Comparison of ENCODE assay signal across 22 cellular contexts in genomic region chr17:77395609-77396008, GRCh38.
DNase-seq lines count a peak whose midpoint lies in the region; ATAC-seq and TF ChIP-seq lines count a peak whose summit lies in the region.
"Had no signal": no experiment of that assay in that cellular context is flagged by ENCODE, and none has a peak within 500 bp of the region (broad histone marks: within the 10 kb centered on the region; RNA-seq: fewer than 3 reads in every experiment).

No MANE protein-coding gene starts in this region.

- no peak overlapping the region for H3K4me3 Mint-ChIP-seq in T-helper 1 cell treated with Interleukin-12 subunit alpha and Interleukin-12 subunit beta and Interleukin-4 antibody, amounts not matched to agents 30 μg/mL and 1 μg/mL, for 36 hours
- no peak overlapping the region for H3K4me3 Mint-ChIP-seq in T-cell
- H3K4me3 Mint-ChIP-seq in progenitor cell of endocrine pancreas (ENCODE audit: low read depth), result no peak overlapping the region
- H3K4me3 Mint-ChIP-seq: natural killer cell treated with Interleukin-12 subunit alpha and Interleukin-12 subunit beta and Interleukin-15 and Interleukin-18, amount 100 ng/mL, for 72 hours had no signal

- CTCF ChIA-PET in T-cell (lab: Charles Lee), result no interaction called here

- H3K27ac Mint-ChIP-seq in T-helper 1 cell treated with Interleukin-12 subunit alpha and Interleukin-12 subunit beta and Interleukin-4 antibody, amounts not matched to agents 30 μg/mL and 1 μg/mL, for 36 hours, result peak overlapping the region; percentile 49
- peak overlapping the region; percentile 68 to 100 for H3K27ac Mint-ChIP-seq in T-cell
- peak overlapping the region; percentile 76 for H3K27ac Mint-ChIP-seq in progenitor cell of endocrine pancreas
- H3K27ac Mint-ChIP-seq: natural killer cell treated with Interleukin-12 subunit alpha and Interleukin-12 subunit beta and Interleukin-15 and Interleukin-18, amount 100 ng/mL, for 72 hours had no signal

- no peak for DNase-seq in T-helper 1 cell
- DNase-seq in T-cell, result no peak
- peak; percentile 55 for DNase-seq in fibroblast of gingiva (ENCODE audit: low read depth)
- DNase-seq in progenitor cell of endocrine pancreas (ENCODE audit: low spot score, unreplicated experiment), result no peak
- DNase-seq in NCI-H526 (lab: John Stamatoyannopoulos, UW), result no peak
- DNase-seq: activated CD4-positive, alpha-beta T cell treated with anti-CD3 and anti-CD28 coated beads, Interleukin-2, amount 50 U/mL, for 1 hour; foreskin melanocyte; GDM1; GOT3; hypothalamus; left lung; NCI-H1105 treated with DMSO at 0.1 percent for 48 hours; NCI-H2029; NCI-H345; PC-9; SHP77 treated with DMSO at 0.1 percent for 48 hours; stimulated activated CD8-positive, alpha-beta memory T cell treated with anti-CD3 and anti-CD28 coated beads, Interleukin-4, amount 100 ng/mL, for 48 hours; trophoblast cell had no signal

- POLR2A ChIA-PET in T-cell (lab: Charles Lee), result no interaction called here

- no peaks in the 10 kb centered on the region for H3K9me3 Mint-ChIP-seq in T-helper 1 cell treated with Interleukin-12 subunit alpha and Interleukin-12 subunit beta and Interleukin-4 antibody, amounts not matched to agents 30 μg/mL and 1 μg/mL, for 36 hours
- H3K9me3 Mint-ChIP-seq in T-cell (no peaks in the 10 kb centered on the region), progenitor cell of endocrine pancreas (ENCODE audit: low read depth) (no peaks in the 10 kb centered on the region)
- H3K9me3 Mint-ChIP-seq: natural killer cell treated with Interleukin-12 subunit alpha and Interleukin-12 subunit beta and Interleukin-15 and Interleukin-18, amount 100 ng/mL, for 72 hours had no signal

- peaks cover 66% of the 10 kb centered on the region for H3K4me1 Mint-ChIP-seq in T-helper 1 cell treated with Interleukin-12 subunit alpha and Interleukin-12 subunit beta and Interleukin-4 antibody, amounts not matched to agents 30 μg/mL and 1 μg/mL, for 36 hours (ENCODE audit: low read depth)
- H3K4me1 Mint-ChIP-seq in T-cell, result peaks cover 91 to 92% (median 91%) of the 10 kb centered on the region in 3 donors
- H3K4me1 Mint-ChIP-seq in progenitor cell of endocrine pancreas (ENCODE audit: low read depth), result peaks cover 40% of the 10 kb centered on the region

- peaks cover 36% of the 10 kb centered on the region for H3K36me3 Mint-ChIP-seq in T-helper 1 cell treated with Interleukin-12 subunit alpha and Interleukin-12 subunit beta and Interleukin-4 antibody, amounts not matched to agents 30 μg/mL and 1 μg/mL, for 36 hours (ENCODE audit: low read depth)
- H3K36me3 Mint-ChIP-seq in T-cell (peaks cover 8% of the 10 kb centered on the region), progenitor cell of endocrine pancreas (ENCODE audit: insufficient read depth) (peaks cover 3% of the 10 kb centered on the region)
- H3K36me3 Mint-ChIP-seq: natural killer cell treated with Interleukin-12 subunit alpha and Interleukin-12 subunit beta and Interleukin-15 and Interleukin-18, amount 100 ng/mL, for 72 hours had no signal

- TF ChIP-seq CTCF in progenitor cell of endocrine pancreas (IDR thresholded peaks at IDR 0.05; ENCODE audit: unreplicated experiment), result no peak

- H3K27me3 Mint-ChIP-seq in T-helper 1 cell treated with Interleukin-12 subunit alpha and Interleukin-12 subunit beta and Interleukin-4 antibody, amounts not matched to agents 30 μg/mL and 1 μg/mL, for 36 hours (ENCODE audit: low read depth), result no peaks in the 10 kb centered on the region
- H3K27me3 Mint-ChIP-seq in T-cell (no peaks in the 10 kb centered on the region), progenitor cell of endocrine pancreas (no peaks in the 10 kb centered on the region)
- H3K27me3 Mint-ChIP-seq: natural killer cell treated with Interleukin-12 subunit alpha and Interleukin-12 subunit beta and Interleukin-15 and Interleukin-18, amount 100 ng/mL, for 72 hours had no signal

- no peak for ATAC-seq in T-cell (replicated peaks in 1 of 4)
- no peak for ATAC-seq in SK-N-SH treated with all-trans-retinoic acid at 6 μM for 48 hours
- ATAC-seq in GM21526 (IDR thresholded peaks at IDR 0.05; ENCODE audit: low FRiP score, unreplicated experiment), result no peak
- ATAC-seq: left lung; natural killer cell treated with Interleukin-12 subunit alpha and Interleukin-12 subunit beta and Interleukin-15 and Interleukin-18, amount 100 ng/mL, for 72 hours had no signal

TF ChIP-seq in SK-N-SH treated with all-trans-retinoic acid at 6 μM for 48 hours, 23 proteins besides CTCF, POLR2A, EP300 and RAD21:
- no peak for TF ChIP-seq ZFP3 (CRISPR knock-in tag; IDR thresholded peaks at IDR 0.05)
- no peak for TF ChIP-seq ARNTL (CRISPR knock-in tag; IDR thresholded peaks at IDR 0.05; ENCODE audit: borderline replicate concordance, low read depth)
- no peak for TF ChIP-seq SNAI2 (CRISPR knock-in tag; IDR thresholded peaks at IDR 0.05)
- no peak for TF ChIP-seq ZC3H10 (CRISPR knock-in tag; IDR thresholded peaks at IDR 0.05)
- TF ChIP-seq ISL1 (CRISPR knock-in tag; IDR thresholded peaks at IDR 0.05), result no peak
- no peak for TF ChIP-seq ZFP30 (CRISPR knock-in tag; IDR thresholded peaks at IDR 0.05)
- TF ChIP-seq, protein P1, sequence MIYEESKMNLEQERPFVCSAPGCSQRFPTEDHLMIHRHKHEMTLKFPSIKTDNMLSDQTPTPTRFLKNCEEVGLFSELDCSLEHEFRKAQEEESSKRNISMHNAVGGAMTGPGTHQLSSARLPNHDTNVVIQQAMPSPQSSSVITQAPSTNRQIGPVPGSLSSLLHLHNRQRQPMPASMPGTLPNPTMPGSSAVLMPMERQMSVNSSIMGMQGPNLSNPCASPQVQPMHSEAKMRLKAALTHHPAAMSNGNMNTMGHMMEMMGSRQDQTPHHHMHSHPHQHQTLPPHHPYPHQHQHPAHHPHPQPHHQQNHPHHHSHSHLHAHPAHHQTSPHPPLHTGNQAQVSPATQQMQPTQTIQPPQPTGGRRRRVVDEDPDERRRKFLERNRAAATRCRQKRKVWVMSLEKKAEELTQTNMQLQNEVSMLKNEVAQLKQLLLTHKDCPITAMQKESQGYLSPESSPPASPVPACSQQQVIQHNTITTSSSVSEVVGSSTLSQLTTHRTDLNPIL (CRISPR knock-in tag; IDR thresholded peaks at IDR 0.05; ENCODE audit: low read depth), result no peak
- no peak for TF ChIP-seq TOX (CRISPR knock-in tag; IDR thresholded peaks at IDR 0.05; ENCODE audit: borderline replicate concordance)
- TF ChIP-seq POU6F1 (CRISPR knock-in tag; IDR thresholded peaks at IDR 0.05; ENCODE audit: borderline replicate concordance, low read depth), result no peak
